In genomic region chr11:3950996-3951662, GRCh38 we compare ENCODE assay signal across 8 cellular contexts.
DNase-seq lines count a peak whose midpoint lies in the region; ATAC-seq and TF ChIP-seq lines count a peak whose summit lies in the region.

No MANE protein-coding gene starts in this region.

- peaks cover 99% of the 10 kb centered on the region for H3K4me1 Mint-ChIP-seq in activated T-cell treated with anti-CD3 and anti-CD28 coated beads, Interleukin-2, amount 50 U/mL, for 72 hours (ENCODE audit: low read depth)
- peaks cover 92% of the 10 kb centered on the region for H3K4me1 Mint-ChIP-seq in activated naive CD8-positive, alpha-beta T cell treated with anti-CD3 and anti-CD28 coated beads for 36 hours

- H3K27ac ChIP-seq in tibial artery (peak overlapping the region; percentile 10 to 41), PC-9 (no peak overlapping the region)

- H3K36me3 Mint-ChIP-seq in activated T-cell treated with anti-CD3 and anti-CD28 coated beads, Interleukin-2, amount 50 U/mL, for 72 hours (ENCODE audit: insufficient read depth in 2 of 2): peaks cover 12 to 26% of the 10 kb centered on the region in 2 donors
- H3K36me3 Mint-ChIP-seq in activated naive CD8-positive, alpha-beta T cell treated with anti-CD3 and anti-CD28 coated beads for 36 hours: peaks cover 46% of the 10 kb centered on the region

- no peaks in the 10 kb centered on the region for H3K9me3 ChIP-seq in tibial artery
- no peaks in the 10 kb centered on the region for H3K9me3 ChIP-seq in PC-9 (ENCODE audit: insufficient read depth, low read depth)

- H3K9me3 Mint-ChIP-seq in activated T-cell treated with anti-CD3 and anti-CD28 coated beads, Interleukin-2, amount 50 U/mL, for 72 hours: peaks cover 2% of the 10 kb centered on the region in 2 donors
- peaks cover 21% of the 10 kb centered on the region for H3K9me3 Mint-ChIP-seq in activated naive CD8-positive, alpha-beta T cell treated with anti-CD3 and anti-CD28 coated beads for 36 hours

- H3K27me3 Mint-ChIP-seq in activated T-cell treated with anti-CD3 and anti-CD28 coated beads, Interleukin-2, amount 50 U/mL, for 72 hours (ENCODE audit: low read depth): no peaks in the 10 kb centered on the region
- no peaks in the 10 kb centered on the region for H3K27me3 Mint-ChIP-seq in activated naive CD8-positive, alpha-beta T cell treated with anti-CD3 and anti-CD28 coated beads for 36 hours

- H3K79me2 ChIP-seq in PC-9 (ENCODE audit: low read depth): no peaks in the 10 kb centered on the region

- peaks cover 9% of the 10 kb centered on the region for H3F3A ChIP-seq in PC-9 (ENCODE audit: insufficient read depth, low read depth)

- peak overlapping the region; percentile 40 to 64 for H3K4me3 Mint-ChIP-seq in activated T-cell treated with anti-CD3 and anti-CD28 coated beads, Interleukin-2, amount 50 U/mL, for 72 hours
- H3K4me3 Mint-ChIP-seq in activated naive CD8-positive, alpha-beta T cell treated with anti-CD3 and anti-CD28 coated beads for 36 hours: no peak overlapping the region

- no peak for ATAC-seq in activated T-cell treated with anti-CD3 and anti-CD28 coated beads, Interleukin-2, amount 50 U/mL, for 72 hours (replicated peaks in 1 of 2)

- H2AFZ ChIP-seq in PC-9: no peak overlapping the region

- H3K4me2 ChIP-seq in PC-9: no peak overlapping the region

- H3K4me1 ChIP-seq in tibial artery (peaks cover 0 to 66% (median 37%) of the 10 kb centered on the region in 4 donors), PC-9 (replicated peaks; ENCODE audit: insufficient read depth) (peaks cover 20% of the 10 kb centered on the region)

- H4K20me1 ChIP-seq in PC-9 (ENCODE audit: insufficient read depth): no peaks in the 10 kb centered on the region

- H3K4me3 ChIP-seq in tibial artery (no peak overlapping the region), PC-9 (no peak overlapping the region)

- BruUV-seq in PC-9 (replicated peaks; lab: Mats Ljungman, UMichigan): no TSS peak

- intact Hi-C loops in tibial artery (cut with DNase I; ENCODE audit: low total_unique reads) (no loop called here), PC-9 (cut with micrococcal nuclease; ENCODE audit: unreplicated experiment) (no loop called here)

- DNase-seq in activated T-cell treated with anti-CD3 and anti-CD28 coated beads, Interleukin-2, amount 50 U/mL, for 72 hours: no peak
- no peak for DNase-seq in activated T-cell treated with anti-CD3 and anti-CD28 coated beads, Interleukin-2, amount 50 U/mL, for 48 hours
- DNase-seq in activated naive CD8-positive, alpha-beta T cell treated with anti-CD3 and anti-CD28 coated beads for 36 hours: no peak
- DNase-seq in iPS-NIHi11 (ENCODE audit: low spot score) (peak; percentile 72), tibial artery (no peak), PC-9 (no peak), SW480 (ENCODE audit: low spot score) (no peak)
- DNase-seq in stimulated activated naive CD4-positive, alpha-beta T cell treated with Interleukin-2 at 50 U/mL for 16 hours (lab: John Stamatoyannopoulos, UW): no peak

- no peaks in the 10 kb centered on the region for H3K27me3 ChIP-seq in tibial artery
- no peaks in the 10 kb centered on the region for H3K27me3 ChIP-seq in PC-9 (ENCODE audit: insufficient read depth, low read depth)

- TF ChIP-seq CTCF in tibial artery (IDR thresholded peaks at IDR 0.05) (no peak), PC-9 (conservative IDR thresholded peaks at IDR 0.05) (no peak)

- CTCF ChIA-PET in PC-9 (lab: Charles Lee): interaction anchor here (0.7 kb wide), 1 partner anchor 10 kb away, joined by 4 read pairs; no protein-coding TSS in a partner anchor

- H3K9me2 ChIP-seq in PC-9 (ENCODE audit: insufficient read depth): no peaks in the 10 kb centered on the region

- H3K27ac Mint-ChIP-seq in activated T-cell treated with anti-CD3 and anti-CD28 coated beads, Interleukin-2, amount 50 U/mL, for 72 hours: peak overlapping the region; percentile 88
- peak overlapping the region; percentile 59 for H3K27ac Mint-ChIP-seq in activated naive CD8-positive, alpha-beta T cell treated with anti-CD3 and anti-CD28 coated beads for 36 hours

- POLR2A ChIA-PET in PC-9 (lab: Charles Lee; ENCODE audit: unreplicated experiment): interaction anchor here (0.6 kb wide), 1 partner anchor 10 kb away, joined by 4 read pairs; no protein-coding TSS in a partner anchor

- no peaks in the 10 kb centered on the region for H3K36me3 ChIP-seq in tibial artery
- H3K36me3 ChIP-seq in PC-9 (ENCODE audit: low read depth): no peaks in the 10 kb centered on the region
